In the genomic region with DNA sequence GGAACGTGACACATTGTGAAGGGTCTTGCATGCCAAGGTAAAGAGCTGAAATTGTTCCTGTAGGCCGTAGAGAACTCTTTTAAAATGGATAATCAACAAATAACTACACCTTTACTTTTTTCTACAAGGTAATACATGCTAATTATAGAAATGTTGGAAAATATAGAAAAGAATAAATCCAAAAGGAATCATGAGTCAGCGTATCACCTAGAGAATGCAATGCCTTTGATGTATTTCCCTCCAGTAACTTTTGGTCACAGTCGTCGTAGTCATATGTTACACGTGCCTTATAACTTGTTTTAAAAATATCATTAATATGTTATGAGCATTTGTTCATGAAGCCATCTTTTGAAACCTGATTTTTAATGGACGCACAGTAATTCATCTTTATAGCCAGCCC, we compare ENCODE assay signal across 34 cellular contexts.
"Had no signal": no experiment of that assay in that cellular context is flagged by ENCODE, and none has a peak within 500 bp of the region (broad histone marks: within the 10 kb centered on the region; RNA-seq: fewer than 3 reads in every experiment).

No MANE protein-coding gene starts in this region.

- H3K9me3 Mint-ChIP-seq: activated B cell treated with CpG ODN at 0.5 μM for 24 hours; activated CD4-positive, alpha-beta memory T cell treated with anti-CD3 and anti-CD28 coated beads, Interleukin-2, amount 10 ng/mL, durations not matched to agents 7 days and 5 days; activated CD4-positive, alpha-beta T cell treated with anti-CD3 and anti-CD28 coated beads, Interleukin-2, amount 10 ng/mL, durations not matched to agents 7 days and 5 days; activated naive CD4-positive, alpha-beta T cell treated with anti-CD3 and anti-CD28 coated beads, Interleukin-2, amount 10 ng/mL, durations not matched to agents 7 days and 5 days; activated naive CD4-positive, alpha-beta T cell treated with anti-CD3 and anti-CD28 coated beads, Interleukin-2, amount 50 U/mL, for 24 hours; activated naive CD8-positive, alpha-beta T cell treated with anti-CD3 and anti-CD28 coated beads, Interleukin-2, amount 10 ng/mL, durations not matched to agents 7 days and 5 days; activated naive CD8-positive, alpha-beta T cell treated with anti-CD3 and anti-CD28 coated beads, Interleukin-2, amount 50 U/mL, for 24 hours; activated T-cell treated with anti-CD3 and anti-CD28 coated beads, Interleukin-2, amount 50 U/mL, for 24 hours; activated T-helper 2 cell treated with anti-CD3 and anti-CD28 coated beads, Interferon-gamma antibody, Interleukin-2, Interleukin-4, amounts not matched to agents 10 μg/mL and 5 μg/mL and 100 μg/mL, durations not matched to agents 14 hours and 24 hours and 36 hours; T-helper 1 cell treated with Interleukin-12 subunit alpha and Interleukin-12 subunit beta and Interleukin-4 antibody, amounts not matched to agents 30 μg/mL and 1 μg/mL, for 36 hours; T-helper 2 cell treated with Interferon-gamma antibody and Interleukin-4, amounts not matched to agents 5 μg/mL and 100 μg/mL, for 36 hours had no signal

- DNase-seq: activated B cell treated with CpG ODN at 0.5 μM for 24 hours; activated CD4-positive, alpha-beta memory T cell treated with anti-CD3 and anti-CD28 coated beads, Interleukin-2, amount 10 ng/mL, durations not matched to agents 7 days and 5 days; activated CD4-positive, alpha-beta T cell treated with anti-CD3 and anti-CD28 coated beads for 4 hours; activated CD4-positive, alpha-beta T cell treated with anti-CD3 and anti-CD28 coated beads, Interleukin-2, amount 10 ng/mL, durations not matched to agents 7 days and 5 days; activated CD4-positive, alpha-beta T cell treated with anti-CD3 and anti-CD28 coated beads, Interleukin-2, amount 50 U/mL, for 48 hours; activated CD4-positive, CD25-positive, alpha-beta regulatory T cell treated with anti-CD3 and anti-CD28 coated beads, Interleukin-2, amount 50 U/mL, for 72 hours; activated CD8-positive, alpha-beta memory T cell treated with anti-CD3 and anti-CD28 coated beads for 24 hours; activated CD8-positive, alpha-beta memory T cell treated with anti-CD3 and anti-CD28 coated beads, Interleukin-2, amount 10 ng/mL, durations not matched to agents 7 days and 5 days; activated CD8-positive, alpha-beta memory T cell treated with anti-CD3 and anti-CD28 coated beads, Interleukin-2, amount 50 U/mL, for 48 hours; activated CD8-positive, alpha-beta T cell treated with anti-CD3 and anti-CD28 coated beads, Interleukin-2, amount 10 ng/mL, durations not matched to agents 7 days and 5 days; activated effector memory CD4-positive, alpha-beta T cell treated with Interleukin-2 at 50 U/mL for 16 hours; activated gamma-delta T cell; activated naive CD4-positive, alpha-beta T cell treated with anti-CD3 and anti-CD28 coated beads, Interleukin-2, amount 10 ng/mL, durations not matched to agents 7 days and 5 days; activated naive CD4-positive, alpha-beta T cell treated with Interleukin-2 at 50 U/mL for 16 hours; activated naive CD8-positive, alpha-beta T cell treated with anti-CD3 and anti-CD28 coated beads, Interleukin-2, amount 10 ng/mL, durations not matched to agents 7 days and 5 days; activated naive CD8-positive, alpha-beta T cell treated with anti-CD3 and anti-CD28 coated beads, Interleukin-2, amount 50 U/mL, for 24 hours; activated T-cell treated with anti-CD3 and anti-CD28 coated beads, Interleukin-2, amount 50 U/mL, for 24 hours; activated T-cell treated with anti-CD3 and anti-CD28 coated beads, Interleukin-2, amount 50 U/mL, for 48 hours; amygdala; anterior cingulate cortex; body of pancreas; brain microvascular endothelial cell; central memory CD4-positive, alpha-beta T cell; T-helper 1 cell; T-helper 2 cell; T-helper 9 cell had no signal

- H3K4me1 ChIP-seq: ascending aorta, body of pancreas, breast epithelium had no signal

- H3K4me3 ChIP-seq: ascending aorta, body of pancreas, breast epithelium had no signal

- H3K27ac Mint-ChIP-seq: activated B cell treated with CpG ODN at 0.5 μM for 24 hours; activated CD4-positive, alpha-beta memory T cell treated with anti-CD3 and anti-CD28 coated beads, Interleukin-2, amount 10 ng/mL, durations not matched to agents 7 days and 5 days; activated CD4-positive, alpha-beta T cell treated with anti-CD3 and anti-CD28 coated beads, Interleukin-2, amount 10 ng/mL, durations not matched to agents 7 days and 5 days; activated CD8-positive, alpha-beta memory T cell treated with anti-CD3 and anti-CD28 coated beads, Interleukin-2, amount 10 ng/mL, durations not matched to agents 7 days and 5 days; activated CD8-positive, alpha-beta T cell treated with anti-CD3 and anti-CD28 coated beads, Interleukin-2, amount 10 ng/mL, durations not matched to agents 7 days and 5 days; activated naive CD4-positive, alpha-beta T cell treated with anti-CD3 and anti-CD28 coated beads, Interleukin-2, amount 10 ng/mL, durations not matched to agents 7 days and 5 days; activated naive CD4-positive, alpha-beta T cell treated with anti-CD3 and anti-CD28 coated beads, Interleukin-2, amount 50 U/mL, for 24 hours; activated naive CD8-positive, alpha-beta T cell; activated naive CD8-positive, alpha-beta T cell treated with anti-CD3 and anti-CD28 coated beads, Interleukin-2, amount 10 ng/mL, durations not matched to agents 7 days and 5 days; activated naive CD8-positive, alpha-beta T cell treated with anti-CD3 and anti-CD28 coated beads, Interleukin-2, amount 50 U/mL, for 24 hours; activated T-cell treated with anti-CD3 and anti-CD28 coated beads, Interleukin-2, amount 50 U/mL, for 24 hours; activated T-helper 2 cell treated with anti-CD3 and anti-CD28 coated beads, Interferon-gamma antibody, Interleukin-2, Interleukin-4, amounts not matched to agents 10 μg/mL and 5 μg/mL and 100 μg/mL, durations not matched to agents 14 hours and 24 hours and 36 hours; T-helper 1 cell treated with Interleukin-12 subunit alpha and Interleukin-12 subunit beta and Interleukin-4 antibody, amounts not matched to agents 30 μg/mL and 1 μg/mL, for 36 hours; T-helper 2 cell treated with Interferon-gamma antibody and Interleukin-4, amounts not matched to agents 5 μg/mL and 100 μg/mL, for 36 hours had no signal

- H3K9me3 ChIP-seq: ascending aorta, body of pancreas, breast epithelium had no signal

- H3K4me3 Mint-ChIP-seq: activated B cell treated with CpG ODN at 0.5 μM for 24 hours; activated CD4-positive, alpha-beta memory T cell treated with anti-CD3 and anti-CD28 coated beads, Interleukin-2, amount 10 ng/mL, durations not matched to agents 7 days and 5 days; activated CD4-positive, alpha-beta T cell treated with anti-CD3 and anti-CD28 coated beads, Interleukin-2, amount 10 ng/mL, durations not matched to agents 7 days and 5 days; activated CD8-positive, alpha-beta memory T cell treated with anti-CD3 and anti-CD28 coated beads, Interleukin-2, amount 10 ng/mL, durations not matched to agents 7 days and 5 days; activated CD8-positive, alpha-beta T cell treated with anti-CD3 and anti-CD28 coated beads, Interleukin-2, amount 10 ng/mL, durations not matched to agents 7 days and 5 days; activated naive CD4-positive, alpha-beta T cell treated with anti-CD3 and anti-CD28 coated beads, Interleukin-2, amount 10 ng/mL, durations not matched to agents 7 days and 5 days; activated naive CD4-positive, alpha-beta T cell treated with anti-CD3 and anti-CD28 coated beads, Interleukin-2, amount 50 U/mL, for 24 hours; activated naive CD8-positive, alpha-beta T cell; activated naive CD8-positive, alpha-beta T cell treated with anti-CD3 and anti-CD28 coated beads, Interleukin-2, amount 10 ng/mL, durations not matched to agents 7 days and 5 days; activated naive CD8-positive, alpha-beta T cell treated with anti-CD3 and anti-CD28 coated beads, Interleukin-2, amount 50 U/mL, for 24 hours; activated T-cell treated with anti-CD3 and anti-CD28 coated beads, Interleukin-2, amount 50 U/mL, for 24 hours; T-helper 1 cell treated with Interleukin-12 subunit alpha and Interleukin-12 subunit beta and Interleukin-4 antibody, amounts not matched to agents 30 μg/mL and 1 μg/mL, for 36 hours; T-helper 2 cell treated with Interferon-gamma antibody and Interleukin-4, amounts not matched to agents 5 μg/mL and 100 μg/mL, for 36 hours had no signal

- H3K27me3 Mint-ChIP-seq: activated naive CD4-positive, alpha-beta T cell treated with anti-CD3 and anti-CD28 coated beads, Interleukin-2, amount 50 U/mL, for 24 hours had no signal

- H3K36me3 Mint-ChIP-seq: activated CD8-positive, alpha-beta memory T cell treated with anti-CD3 and anti-CD28 coated beads, Interleukin-2, amount 10 ng/mL, durations not matched to agents 7 days and 5 days; activated naive CD4-positive, alpha-beta T cell treated with anti-CD3 and anti-CD28 coated beads, Interleukin-2, amount 10 ng/mL, durations not matched to agents 7 days and 5 days; activated naive CD4-positive, alpha-beta T cell treated with anti-CD3 and anti-CD28 coated beads, Interleukin-2, amount 50 U/mL, for 24 hours; activated naive CD8-positive, alpha-beta T cell; activated naive CD8-positive, alpha-beta T cell treated with anti-CD3 and anti-CD28 coated beads, Interleukin-2, amount 10 ng/mL, durations not matched to agents 7 days and 5 days had no signal

- H3K4me1 Mint-ChIP-seq: activated B cell treated with CpG ODN at 0.5 μM for 24 hours; activated CD4-positive, alpha-beta memory T cell treated with anti-CD3 and anti-CD28 coated beads, Interleukin-2, amount 10 ng/mL, durations not matched to agents 7 days and 5 days; activated CD4-positive, alpha-beta T cell treated with anti-CD3 and anti-CD28 coated beads, Interleukin-2, amount 10 ng/mL, durations not matched to agents 7 days and 5 days; activated CD8-positive, alpha-beta memory T cell treated with anti-CD3 and anti-CD28 coated beads, Interleukin-2, amount 10 ng/mL, durations not matched to agents 7 days and 5 days; activated naive CD4-positive, alpha-beta T cell treated with anti-CD3 and anti-CD28 coated beads, Interleukin-2, amount 10 ng/mL, durations not matched to agents 7 days and 5 days; activated naive CD4-positive, alpha-beta T cell treated with anti-CD3 and anti-CD28 coated beads, Interleukin-2, amount 50 U/mL, for 24 hours; activated naive CD8-positive, alpha-beta T cell treated with anti-CD3 and anti-CD28 coated beads, Interleukin-2, amount 10 ng/mL, durations not matched to agents 7 days and 5 days; activated naive CD8-positive, alpha-beta T cell treated with anti-CD3 and anti-CD28 coated beads, Interleukin-2, amount 50 U/mL, for 24 hours had no signal

- H3K36me3 ChIP-seq: ascending aorta, brain microvascular endothelial cell, breast epithelium had no signal

- FAIRE-seq: TTC549 had no signal

- ATAC-seq: activated CD8-positive, alpha-beta memory T cell treated with anti-CD3 and anti-CD28 coated beads, Interleukin-2, amount 10 ng/mL, durations not matched to agents 7 days and 5 days; activated CD8-positive, alpha-beta T cell treated with anti-CD3 and anti-CD28 coated beads, Interleukin-2, amount 10 ng/mL, durations not matched to agents 7 days and 5 days; activated naive CD8-positive, alpha-beta T cell treated with anti-CD3 and anti-CD28 coated beads, Interleukin-2, amount 50 U/mL, for 24 hours; body of pancreas had no signal

- H3K27ac ChIP-seq: ascending aorta, body of pancreas, brain microvascular endothelial cell, breast epithelium had no signal

- H3K27me3 ChIP-seq: ascending aorta, body of pancreas, brain microvascular endothelial cell, breast epithelium had no signal
